In the genomic region with DNA sequence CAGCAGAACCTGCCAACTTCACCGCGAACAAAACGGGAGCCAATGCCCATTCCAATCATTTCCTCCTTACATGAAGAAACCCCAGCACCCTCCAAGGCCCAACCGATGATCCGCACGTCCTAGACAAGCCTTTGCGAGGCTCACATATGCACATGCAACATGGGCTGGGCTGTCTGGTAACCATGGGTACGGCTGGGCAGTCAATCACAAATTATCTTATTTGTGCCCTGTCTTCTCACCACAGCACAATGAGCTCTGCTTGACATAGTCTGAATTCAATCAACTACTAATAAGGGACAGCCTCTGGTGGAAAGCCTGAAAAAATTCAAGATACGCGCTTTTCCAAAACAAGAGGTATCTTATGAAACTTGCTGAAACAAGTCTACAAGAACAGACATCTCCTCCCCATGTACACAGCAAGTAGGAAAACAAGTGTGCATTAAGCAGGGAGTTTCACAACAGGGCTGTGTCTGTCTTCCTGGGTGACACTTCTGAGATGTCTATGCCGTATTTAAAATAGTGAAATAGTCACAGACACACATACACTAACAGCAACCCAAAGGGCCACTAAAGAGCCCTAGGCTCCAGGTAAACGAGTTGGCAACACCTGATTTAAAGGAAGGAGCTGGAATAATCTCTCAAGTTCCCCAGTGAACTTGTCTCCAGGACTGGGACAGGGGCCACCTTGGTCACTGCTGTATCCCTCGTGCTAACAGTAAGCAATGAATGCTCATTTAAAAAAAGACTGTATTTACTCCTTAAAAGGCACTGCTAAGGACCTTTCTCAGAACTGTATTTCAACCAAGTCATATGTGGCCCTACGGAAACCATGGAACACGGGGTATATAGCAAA, we compare ENCODE assay signal across 8 cellular contexts. TPM values are rescaled to one million over a fixed set of nuclear protein-coding genes. Genes with fewer than 3 reads are reported as not detected.
DNase-seq lines count a peak whose midpoint lies in the region; ATAC-seq and TF ChIP-seq lines count a peak whose summit lies in the region.

No MANE protein-coding gene starts in this region.

- WGBS in spleen, 5 donors: 28 to 42% (median 34%) methylated on average over 15 of the region's 15 CpGs

- H3K27ac Mint-ChIP-seq in CD4-positive, alpha-beta memory T cell: peak overlapping the region; percentile 89 to 97 (median 93)
- H3K27ac Mint-ChIP-seq in IgD-negative memory B cell: peak overlapping the region; percentile 87 to 98 (median 94)
- H3K27ac Mint-ChIP-seq in activated T-helper 2 cell treated with anti-CD3 and anti-CD28 coated beads, Interferon-gamma antibody, Interleukin-2, Interleukin-4, amounts not matched to agents 10 μg/mL and 5 μg/mL and 100 μg/mL, durations not matched to agents 14 hours and 24 hours and 36 hours: peak overlapping the region; percentile 95

- intact Hi-C loops in CD4-positive, alpha-beta memory T cell (cut with micrococcal nuclease): loop anchor here (5.0 kb wide), 1 partner anchor 62 kb away; a partner anchor contains a TSS
- intact Hi-C loops in activated T-helper 2 cell treated with anti-CD3 and anti-CD28 coated beads, Interferon-gamma antibody, Interleukin-2, Interleukin-4, amounts not matched to agents 10 μg/mL and 5 μg/mL and 100 μg/mL, durations not matched to agents 14 hours and 24 hours and 36 hours (cut with micrococcal nuclease): loop anchor here (1.0 to 5.0 kb wide), 2 partner anchors 24 to 62 kb away; a partner anchor contains a TSS
- intact Hi-C loops in spleen (cut with DNase I; ENCODE audit: low total_unique reads): no loop called here

- H3K27me3 ChIP-seq in CD4-positive, alpha-beta memory T cell (ENCODE audit: insufficient read depth, low read length): no peaks in the 10 kb centered on the region
- H3K27me3 ChIP-seq in spleen (replicated peaks in 1 of 7): no peaks in the 10 kb centered on the region

- H3K27me3 Mint-ChIP-seq in CD4-positive, alpha-beta memory T cell: no peaks in the 10 kb centered on the region
- H3K27me3 Mint-ChIP-seq in IgD-negative memory B cell: no peaks in the 10 kb centered on the region
- no peaks in the 10 kb centered on the region for H3K27me3 Mint-ChIP-seq in activated T-helper 2 cell treated with anti-CD3 and anti-CD28 coated beads, Interferon-gamma antibody, Interleukin-2, Interleukin-4, amounts not matched to agents 10 μg/mL and 5 μg/mL and 100 μg/mL, durations not matched to agents 14 hours and 24 hours and 36 hours (ENCODE audit: low read depth)

- peaks cover 0 to 19% of the 10 kb centered on the region in 2 donors for H3K36me3 Mint-ChIP-seq in CD4-positive, alpha-beta memory T cell
- H3K36me3 Mint-ChIP-seq in IgD-negative memory B cell: no peaks in the 10 kb centered on the region
- H3K36me3 Mint-ChIP-seq in activated T-helper 2 cell treated with anti-CD3 and anti-CD28 coated beads, Interferon-gamma antibody, Interleukin-2, Interleukin-4, amounts not matched to agents 10 μg/mL and 5 μg/mL and 100 μg/mL, durations not matched to agents 14 hours and 24 hours and 36 hours (ENCODE audit: low read depth): peaks cover 31% of the 10 kb centered on the region

- peak overlapping the region; percentile 87 to 97 (median 94) for H3K4me3 Mint-ChIP-seq in CD4-positive, alpha-beta memory T cell
- H3K4me3 Mint-ChIP-seq in IgD-negative memory B cell: peak overlapping the region; percentile 86 to 98 (median 96)
- H3K4me3 Mint-ChIP-seq in activated T-helper 2 cell treated with anti-CD3 and anti-CD28 coated beads, Interferon-gamma antibody, Interleukin-2, Interleukin-4, amounts not matched to agents 10 μg/mL and 5 μg/mL and 100 μg/mL, durations not matched to agents 14 hours and 24 hours and 36 hours (ENCODE audit: low read depth): peak overlapping the region; percentile 96

- ATAC-seq in GM21723 (IDR thresholded peaks at IDR 0.05; ENCODE audit: unreplicated experiment) (no peak), HG03378 (IDR thresholded peaks at IDR 0.05; ENCODE audit: unreplicated experiment) (no peak)

- no peaks in the 10 kb centered on the region for H3K9me3 ChIP-seq in CD4-positive, alpha-beta memory T cell (ENCODE audit: control insufficient read depth in 1 of 2, low read length in 2 of 2)
- H3K9me3 ChIP-seq in spleen: no peaks in the 10 kb centered on the region

- H3K4me3 ChIP-seq in CD4-positive, alpha-beta memory T cell (ENCODE audit: low read length in 2 of 2): peak overlapping the region; percentile 87 to 88
- H3K4me3 ChIP-seq in iPS-11a (ENCODE audit: low read depth, low read length) (peak overlapping the region; percentile 87), spleen (peak overlapping the region; percentile 83 to 99 (median 92))

- POLR2A ChIA-PET in CD4-positive, alpha-beta memory T cell (lab: Charles Lee; ENCODE audit: partially characterized antibody): interaction anchor here (0.6 to 6.8 kb wide), 8 partner anchors 11 to 85 kb away, joined by 3 to 126 read pairs (median 5); a partner anchor contains a TSS

- peaks cover 81% of the 10 kb centered on the region for H3K4me1 ChIP-seq in CD4-positive, alpha-beta memory T cell (ENCODE audit: insufficient read depth, low read length)
- peaks cover 79 to 93% (median 90%) of the 10 kb centered on the region in 6 donors for H3K4me1 ChIP-seq in spleen

- no peak for TF ChIP-seq POLR2A in spleen (IDR thresholded peaks at IDR 0.05)

- peak overlapping the region; percentile 91 for H3K27ac ChIP-seq in CD4-positive, alpha-beta memory T cell (ENCODE audit: low read depth, low read length)
- H3K27ac ChIP-seq in spleen: peak overlapping the region; percentile 95 to 100 (median 98)

- DNase-seq in CD4-positive, alpha-beta memory T cell: peak in 2 of 5 donors; percentile 20 to 83
- DNase-seq in activated T-helper 2 cell treated with anti-CD3 and anti-CD28 coated beads, Interferon-gamma antibody, Interleukin-2, Interleukin-4, amounts not matched to agents 10 μg/mL and 5 μg/mL and 100 μg/mL, durations not matched to agents 14 hours and 24 hours and 36 hours (ENCODE audit: low spot score): no peak
- DNase-seq in spleen: no peak
- DNase-seq in NCI-H1436 treated with DMSO at 0.1 percent for 48 hours (lab: John Stamatoyannopoulos, UW): no peak

- H3K9me3 Mint-ChIP-seq in CD4-positive, alpha-beta memory T cell: no peaks in the 10 kb centered on the region
- H3K9me3 Mint-ChIP-seq in IgD-negative memory B cell: no peaks in the 10 kb centered on the region
- no peaks in the 10 kb centered on the region for H3K9me3 Mint-ChIP-seq in activated T-helper 2 cell treated with anti-CD3 and anti-CD28 coated beads, Interferon-gamma antibody, Interleukin-2, Interleukin-4, amounts not matched to agents 10 μg/mL and 5 μg/mL and 100 μg/mL, durations not matched to agents 14 hours and 24 hours and 36 hours

- CTCF ChIA-PET in CD4-positive, alpha-beta memory T cell (lab: Charles Lee; ENCODE audit: partially characterized antibody): interaction anchor here (1.4 to 9.3 kb wide), 4 partner anchors 17 to 130 kb away, joined by 3 to 90 read pairs (median 5); no protein-coding TSS in a partner anchor

- no peak for TF ChIP-seq CTCF in spleen (IDR thresholded peaks at IDR 0.05 in 8 of 11, conservative IDR thresholded peaks at IDR 0.05 in 3 of 11)

- H3K36me3 ChIP-seq in CD4-positive, alpha-beta memory T cell (ENCODE audit: insufficient read depth, low read length): no peaks in the 10 kb centered on the region
- H3K36me3 ChIP-seq in spleen: no peaks in the 10 kb centered on the region

- peaks cover 41 to 89% (median 67%) of the 10 kb centered on the region in 4 donors for H3K4me1 Mint-ChIP-seq in CD4-positive, alpha-beta memory T cell
- H3K4me1 Mint-ChIP-seq in IgD-negative memory B cell: peaks cover 49 to 59% (median 54%) of the 10 kb centered on the region in 3 donors
- peaks cover 52% of the 10 kb centered on the region for H3K4me1 Mint-ChIP-seq in activated T-helper 2 cell treated with anti-CD3 and anti-CD28 coated beads, Interferon-gamma antibody, Interleukin-2, Interleukin-4, amounts not matched to agents 10 μg/mL and 5 μg/mL and 100 μg/mL, durations not matched to agents 14 hours and 24 hours and 36 hours (ENCODE audit: low read depth)

RNA-seq across cellular contexts. Expression of a gene that starts 1.5 kb away (rescaled TPM):
- total RNA-seq in CD4-positive, alpha-beta memory T cell: 100 to 1,000 TPM; 127 to 129 TPM
- 10 to 100 TPM; 24.7 to 39.7 TPM for polyA plus RNA-seq in CD4-positive, alpha-beta memory T cell
- polyA plus RNA-seq in IgD-negative memory B cell: 42.8 TPM
- total RNA-seq in activated T-helper 2 cell treated with anti-CD3 and anti-CD28 coated beads, Interferon-gamma antibody, Interleukin-2, Interleukin-4, amounts not matched to agents 10 μg/mL and 5 μg/mL and 100 μg/mL, durations not matched to agents 14 hours and 24 hours and 36 hours: 57.9 and 59.8 TPM in 2 replicates
- total RNA-seq in spleen: 10 to 100 TPM; 61.2 to 79.6 (median 76.0) TPM
- 10 to 100 TPM; 17.4 to 23.2 (median 17.8) TPM for polyA plus RNA-seq in spleen

RNA-seq across cellular contexts. Expression of a gene that starts 13.2 kb away (rescaled TPM):
- total RNA-seq in CD4-positive, alpha-beta memory T cell: 10 to 100 TPM; 44.4 to 47.8 TPM
- 10 to 100 TPM; 11.2 to 19.1 TPM for polyA plus RNA-seq in CD4-positive, alpha-beta memory T cell
- polyA plus RNA-seq in IgD-negative memory B cell: 12.1 TPM
- total RNA-seq in activated T-helper 2 cell treated with anti-CD3 and anti-CD28 coated beads, Interferon-gamma antibody, Interleukin-2, Interleukin-4, amounts not matched to agents 10 μg/mL and 5 μg/mL and 100 μg/mL, durations not matched to agents 14 hours and 24 hours and 36 hours: 50.5 and 53.7 TPM in 2 replicates
- total RNA-seq in spleen: 10 to 100 TPM; 26.5 to 33.3 (median 29.6) TPM
- 10 to 100 TPM in 2 of 3 donors, 1 to 10 TPM in 1; 9.7 to 12.9 (median 12.0) TPM for polyA plus RNA-seq in spleen

RNA-seq across cellular contexts. Expression of a gene that starts 27.7 kb away (rescaled TPM):
- total RNA-seq in CD4-positive, alpha-beta memory T cell: 1 to 10 TPM; 2.1 to 2.4 TPM
- under 1 TPM in 1 of 2 donors, not detected in 1; 0.13 TPM for polyA plus RNA-seq in CD4-positive, alpha-beta memory T cell
- 4.1 TPM for polyA plus RNA-seq in IgD-negative memory B cell
- 20.2 and 21.4 TPM in 2 replicates for total RNA-seq in activated T-helper 2 cell treated with anti-CD3 and anti-CD28 coated beads, Interferon-gamma antibody, Interleukin-2, Interleukin-4, amounts not matched to agents 10 μg/mL and 5 μg/mL and 100 μg/mL, durations not matched to agents 14 hours and 24 hours and 36 hours
- 10 to 100 TPM; 18.8 to 41.9 (median 31.4) TPM for total RNA-seq in spleen
- polyA plus RNA-seq in spleen: 10 to 100 TPM; 34.4 to 95.3 (median 41.5) TPM
